ENCODE assay signal across 1 cellular context in genomic region chr5:143964919-143965318, GRCh38.
TF ChIP-seq lines count a peak whose summit lies in the region.

No MANE protein-coding gene starts in this region.

TF ChIP-seq in K562, 482 proteins besides CTCF, POLR2A, EP300 and RAD21 (continued from another document):
- TF ChIP-seq ATF3 (IDR thresholded peaks at IDR 0.05) (0 out of 2 replicates have a peak, but pooled peaks have one; percentile 18), ATF3 (CRISPR knock-in tag; conservative IDR thresholded peaks at IDR 0.05) (no peak), FOXA3 (CRISPR knock-in tag; conservative IDR thresholded peaks at IDR 0.05 in 1 of 2, IDR thresholded peaks at IDR 0.05 in 1 of 2) (peak in 1 of 2 experiments; percentile 40; a peak in 1 of 4 replicates), RUNX1 (IDR thresholded peaks at IDR 0.05; ENCODE audit: low read depth) (no peak), SMAD1 (IDR thresholded peaks at IDR 0.05; ENCODE audit: low read depth, low read length, partially characterized antibody) (no peak), KLF1 (tag; IDR thresholded peaks at IDR 0.05) (no peak), POU5F1 (IDR thresholded peaks at IDR 0.05; ENCODE audit: borderline replicate concordance, low read depth, low read length, partially characterized antibody) (no peak), MEF2A (IDR thresholded peaks at IDR 0.05; ENCODE audit: control insufficient read depth, low read depth, low read length) (0 out of 2 replicates have a peak, but pooled peaks have one; percentile 7), ZNF551 (CRISPR knock-in tag; IDR thresholded peaks at IDR 0.05) (no peak), ZMIZ1 (IDR thresholded peaks at IDR 0.05; ENCODE audit: low read depth in 2 of 2, low read length in 2 of 2) (no peak), E2F3 (CRISPR knock-in tag; IDR thresholded peaks at IDR 0.05) (no peak), CLOCK (CRISPR knock-in tag; IDR thresholded peaks at IDR 0.05; ENCODE audit: borderline replicate concordance) (no peak), ZNF644 (tag; IDR thresholded peaks at IDR 0.05; ENCODE audit: low read depth) (no peak), ZNF561 (CRISPR knock-in tag; conservative IDR thresholded peaks at IDR 0.05) (no peak), HCFC1 (IDR thresholded peaks at IDR 0.05; ENCODE audit: low read depth, low read length) (no peak), FOXP1 (CRISPR knock-in tag; IDR thresholded peaks at IDR 0.05) (no peak), GTF2F1 (IDR thresholded peaks at IDR 0.05; ENCODE audit: low read depth, low read length) (no peak), MEF2D (tag; conservative IDR thresholded peaks at IDR 0.05; ENCODE audit: low read depth) (peak; percentile 75)
